9 cellular contexts compared by ENCODE assay signal in genomic region chr2:96539215-96539920, GRCh38. TPM values are rescaled to one million over a fixed set of nuclear protein-coding genes. Genes with fewer than 3 reads are reported as not detected.
DNase-seq lines count a peak whose midpoint lies in the region; ATAC-seq and TF ChIP-seq lines count a peak whose summit lies in the region.
"Had no signal": no experiment of that assay in that cellular context is flagged by ENCODE, and none has a peak within 500 bp of the region (broad histone marks: within the 10 kb centered on the region; RNA-seq: fewer than 3 reads in every experiment).

No MANE protein-coding gene starts in this region.

- H3K4me3 Mint-ChIP-seq in CD8-positive, alpha-beta T cell, result peak overlapping the region; percentile 98

- no peaks in the 10 kb centered on the region for H3K9me3 Mint-ChIP-seq in CD8-positive, alpha-beta T cell

- peaks cover 60% of the 10 kb centered on the region for H3K4me1 ChIP-seq in CD8-positive, alpha-beta T cell (ENCODE audit: insufficient read depth, low read length)
- H3K4me1 ChIP-seq in HUES48 (ENCODE audit: control insufficient read depth, insufficient read depth, low read length), result peaks cover 24% of the 10 kb centered on the region

- peaks cover 57% of the 10 kb centered on the region for H3K4me1 Mint-ChIP-seq in CD8-positive, alpha-beta T cell (ENCODE audit: low read depth)

- intact Hi-C loops in CD8-positive, alpha-beta T cell (cut with DNase I, micrococcal nuclease), result loop anchor here (2.0 to 5.0 kb wide), 8 partner anchors 53 to 573 kb away; partner anchors contain the start of genes ADRA2B (in 1 of the 2), ANKRD36 (in 1 of the 2), CNNM3 (in 1 of the 2) and DUSP2 (in 1 of the 2)
- intact Hi-C loops in dorsolateral prefrontal cortex (cut with DNase I), result loop anchor here in 1 of 2 donors (10.0 kb wide), 3 partner anchors 95 to 225 kb away; partner anchors contain the start of genes CNNM4 and KANSL3
- intact Hi-C loops in posterior vena cava (cut with DNase I), result no loop called here

- H3K9ac ChIP-seq in HUES48 (ENCODE audit: low read depth, low read length), result no peak overlapping the region

- CTCF ChIA-PET in CD8-positive, alpha-beta T cell (lab: Charles Lee), result interaction anchor here (0.8 to 9.6 kb wide), 5 partner anchors 9 to 132 kb away, joined by 3 to 90 read pairs (median 27); no protein-coding TSS in a partner anchor

- H3K27me3 Mint-ChIP-seq in CD8-positive, alpha-beta T cell (ENCODE audit: low read depth), result no peaks in the 10 kb centered on the region

- no peak for TF ChIP-seq CTCF in CD8-positive, alpha-beta T cell (IDR thresholded peaks at IDR 0.05)
- TF ChIP-seq CTCF in dorsolateral prefrontal cortex (IDR thresholded peaks at IDR 0.05 in 54 of 56, conservative IDR thresholded peaks at IDR 0.05 in 2 of 56; ENCODE audit: low read depth in 1 of 56, partially characterized antibody in 56 of 56), result no peak

- POLR2A ChIA-PET in CD8-positive, alpha-beta T cell (lab: Charles Lee), result interaction anchor here (0.6 to 6.0 kb wide), 6 partner anchors 9 to 277 kb away, joined by 3 to 74 read pairs (median 37); partner anchors contain the start of gene CNNM3

- peaks cover 53% of the 10 kb centered on the region for H3K36me3 Mint-ChIP-seq in CD8-positive, alpha-beta T cell

- H3K36me3 ChIP-seq in CD8-positive, alpha-beta T cell (ENCODE audit: insufficient read depth, low read length), result peaks cover 21% of the 10 kb centered on the region
- H3K36me3 ChIP-seq in HUES48 (ENCODE audit: control insufficient read depth, insufficient read depth, low read length), result no peaks in the 10 kb centered on the region

- no peaks in the 10 kb centered on the region for H3K27me3 ChIP-seq in CD8-positive, alpha-beta T cell (ENCODE audit: insufficient read depth, low read length)
- H3K27me3 ChIP-seq in HUES48 (ENCODE audit: control insufficient read depth, insufficient read depth, low read length) (peaks cover 38% of the 10 kb centered on the region), dorsolateral prefrontal cortex (no peaks in the 10 kb centered on the region)

- ATAC-seq in CD8-positive, alpha-beta T cell, result no peak

- no peaks in the 10 kb centered on the region for H3K9me3 ChIP-seq in CD8-positive, alpha-beta T cell (ENCODE audit: low read length)
- H3K9me3 ChIP-seq in HUES48 (ENCODE audit: control insufficient read depth, insufficient read depth, low read length), result no peaks in the 10 kb centered on the region

- H3K27ac Mint-ChIP-seq in CD8-positive, alpha-beta T cell, result peak overlapping the region; percentile 100

- no peak for DNase-seq in CD8-positive, alpha-beta T cell
- peak in 1 of 10 donors; percentile 29 for DNase-seq in dorsolateral prefrontal cortex
- peak; percentile 79 for DNase-seq in posterior vena cava (ENCODE audit: low spot score)
- no peak for DNase-seq in A172 (ENCODE audit: low spot score)
- DNase-seq in T-helper 9 cell, result no peak
- DNase-seq in NCI-H1694 treated with DMSO at 0.1 percent for 48 hours (lab: John Stamatoyannopoulos, UW), result no peak
- DNase-seq in HuH-7 (ENCODE audit: low spot score), result no peak
- DNase-seq: NCI-H510A treated with DMSO at 0.1 percent for 48 hours had no signal

- peak overlapping the region; percentile 81 for H3K4me3 ChIP-seq in CD8-positive, alpha-beta T cell (ENCODE audit: low read depth, low read length)
- H3K4me3 ChIP-seq in HUES48 (ENCODE audit: low read depth, low read length) (peak overlapping the region; percentile 63; the same call in 1 of the 2 replicates), dorsolateral prefrontal cortex (peak overlapping the region in 36 of 59 donors; percentile 66 to 98 (median 88))

- H3K27ac ChIP-seq in CD8-positive, alpha-beta T cell (ENCODE audit: low read depth, low read length), result peak overlapping the region; percentile 97
- H3K27ac ChIP-seq in HUES48 (ENCODE audit: low read depth, low read length) (peak overlapping the region; percentile 63), dorsolateral prefrontal cortex (peak overlapping the region in 46 of 59 donors; percentile 5 to 97 (median 90))

RNA-seq across cellular contexts. Expression of gene ARID5A, which starts 2.8 kb away (rescaled TPM):
- 100 to 1,000 TPM; 408 to 413 TPM for total RNA-seq in CD8-positive, alpha-beta T cell
- total RNA-seq in dorsolateral prefrontal cortex, result 10 to 100 TPM in 119 of 120 experiments, 1 to 10 TPM in 1; 9.3 to 61.4 (median 19.7) TPM
- 100 to 1,000 TPM in 1 of 2 donors, 10 to 100 TPM in 1; 67.4 to 179 TPM for total RNA-seq in posterior vena cava
- total RNA-seq in A172 (2014; rRNA removed; shearing (Covaris generic)), result 6.9 and 11.2 TPM in 2 replicates

RNA-seq across cellular contexts. Expression of gene NEURL3, which starts 34.2 kb away (rescaled TPM):
- total RNA-seq in CD8-positive, alpha-beta T cell, result not detected
- total RNA-seq in dorsolateral prefrontal cortex (1 to 10 TPM in 43 of 120 experiments, under 1 TPM in 72, not detected in 5; 0.26 to 2.6 (median 0.84) TPM), posterior vena cava (under 1 TPM in 1 of 2 donors, not detected in 1; 0.14 TPM)
- total RNA-seq in A172 (2014; rRNA removed; shearing (Covaris generic)), result 0.45 and 0.93 TPM in 2 replicates

Comparison
In these comparisons a context has a peak if more than half of its experiments do, and no peak if none do; other contexts are left out.
1. intact Hi-C loops: an anchor here in CD8-positive, alpha-beta T cell (2.0 to 5.0 kb wide); none called in posterior vena cava.